Comparison of ENCODE assay signal across 9 cellular contexts in the genomic region with DNA sequence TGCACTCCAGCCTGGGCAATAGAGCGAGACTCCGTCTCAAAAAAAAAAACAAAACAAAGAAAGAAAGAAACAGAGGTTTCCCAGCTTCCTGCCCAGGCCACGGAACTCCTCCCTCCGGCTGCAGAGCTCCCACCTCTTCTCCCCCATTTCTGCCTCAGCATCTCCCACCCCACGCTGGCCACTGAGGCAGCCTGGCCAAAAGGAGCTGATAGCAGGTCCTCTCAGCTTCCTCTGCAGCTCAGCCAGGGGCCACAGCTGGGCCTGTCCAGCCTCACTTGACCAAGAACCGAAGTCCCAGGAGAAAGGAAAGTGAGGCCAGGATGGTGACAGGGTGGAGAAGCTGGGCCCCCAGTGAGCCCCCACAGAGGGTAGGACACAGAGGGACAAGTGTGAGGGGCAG. TPM values are rescaled to one million over a fixed set of nuclear protein-coding genes. Genes with fewer than 3 reads are reported as not detected.
DNase-seq lines count a peak whose midpoint lies in the region; ATAC-seq and TF ChIP-seq lines count a peak whose summit lies in the region.
"Had no signal": no experiment of that assay in that cellular context is flagged by ENCODE, and none has a peak within 500 bp of the region (broad histone marks: within the 10 kb centered on the region; RNA-seq: fewer than 3 reads in every experiment).

No MANE protein-coding gene starts in this region.

- TF ChIP-seq POLR2A in body of pancreas (IDR thresholded peaks at IDR 0.05) (no peak), uterus (IDR thresholded peaks at IDR 0.05) (no peak)

- H3K36me3 ChIP-seq in right atrium auricular region (no peaks in the 10 kb centered on the region), body of pancreas (replicated peaks in 1 of 2; ENCODE audit: insufficient read depth in 1 of 2, low read depth in 2 of 2) (no peaks in the 10 kb centered on the region), muscle layer of duodenum (ENCODE audit: control insufficient read depth in 1 of 2, insufficient read depth in 2 of 2, low read length in 2 of 2) (peaks cover 0 to 4% of the 10 kb centered on the region in 2 donors), uterus (no peaks in the 10 kb centered on the region)

- H3K4me3 ChIP-seq in right atrium auricular region (no peak overlapping the region), body of pancreas (no peak overlapping the region), muscle layer of duodenum (ENCODE audit: low read depth in 1 of 2, low read length in 2 of 2) (no peak overlapping the region), uterus (no peak overlapping the region)

- intact Hi-C loops in Right ventricle myocardium inferior (cut with DNase I), result no loop called here
- intact Hi-C loops in body of pancreas (cut with DNase I), result no loop called here
- intact Hi-C loops in uterus (cut with DNase I; ENCODE audit: low total_unique reads), result no loop called here

- no peak for ATAC-seq in Right ventricle myocardium inferior
- no peak for ATAC-seq in body of pancreas
- ATAC-seq in HG03469 (IDR thresholded peaks at IDR 0.05; ENCODE audit: unreplicated experiment), result no peak
- ATAC-seq in HG03520 (IDR thresholded peaks at IDR 0.05; ENCODE audit: unreplicated experiment), result no peak
- ATAC-seq in activated CD4-positive, CD25-positive, alpha-beta regulatory T cell treated with anti-CD3 and anti-CD28 coated beads, Interleukin-2, amount 50 U/mL, for 24 hours, result no peak

- TF ChIP-seq CTCF in right atrium auricular region (IDR thresholded peaks at IDR 0.05), result no peak
- no peak for TF ChIP-seq CTCF in body of pancreas (IDR thresholded peaks at IDR 0.05)
- TF ChIP-seq CTCF in uterus (IDR thresholded peaks at IDR 0.05), result no peak

- 70 to 90% methylated on average over 6 of the region's 6 CpGs for WGBS in body of pancreas, 2 donors

- no peak for DNase-seq in right atrium auricular region (ENCODE audit: low spot score)
- DNase-seq in Right ventricle myocardium inferior (ENCODE audit: missing footprints), result no peak
- no peak for DNase-seq in body of pancreas
- DNase-seq in uterus, result no peak
- DNase-seq: stimulated activated CD4-positive, alpha-beta T cell treated with anti-CD3 and anti-CD28 coated beads, Interleukin-2, amount 100 ng/mL, for 48 hours had no signal

- H3K4me1 ChIP-seq in right atrium auricular region, result peaks cover 0 to 23% of the 10 kb centered on the region in 2 donors
- H3K4me1 ChIP-seq in body of pancreas, result no peaks in the 10 kb centered on the region
- peaks cover 0 to 10% of the 10 kb centered on the region in 2 donors for H3K4me1 ChIP-seq in muscle layer of duodenum (ENCODE audit: control insufficient read depth in 1 of 2, insufficient read depth in 2 of 2, low read length in 2 of 2)
- no peaks in the 10 kb centered on the region for H3K4me1 ChIP-seq in uterus

- H3K27ac ChIP-seq in right atrium auricular region (peak overlapping the region; percentile 86), body of pancreas (peak overlapping the region in 3 of 4 donors; percentile 8 to 63 (median 25)), muscle layer of duodenum (ENCODE audit: low read length) (peak overlapping the region; percentile 86), uterus (peak overlapping the region; percentile 69 to 80)

- H3K27me3 ChIP-seq in right atrium auricular region (no peaks in the 10 kb centered on the region), body of pancreas (no peaks in the 10 kb centered on the region), muscle layer of duodenum (ENCODE audit: low read depth, low read length) (no peaks in the 10 kb centered on the region), uterus (no peaks in the 10 kb centered on the region)

- H3K9me3 ChIP-seq in right atrium auricular region (no peaks in the 10 kb centered on the region), body of pancreas (no peaks in the 10 kb centered on the region), muscle layer of duodenum (ENCODE audit: control insufficient read depth in 1 of 2, low read length in 2 of 2) (no peaks in the 10 kb centered on the region), uterus (no peaks in the 10 kb centered on the region)

RNA-seq across cellular contexts. Expression of a gene that starts 33.4 kb away (rescaled TPM):
- total RNA-seq in right atrium auricular region (100 to 1,000 TPM; 126 to 230 TPM), Right ventricle myocardium inferior (46.9 TPM), body of pancreas (10 to 100 TPM; 66.6 to 91.3 TPM), uterus (100 to 1,000 TPM; 161 to 275 (median 207) TPM)

RNA-seq across cellular contexts. Expression of a gene that starts 42.3 kb away (rescaled TPM):
- 100 to 1,000 TPM; 189 to 331 TPM for total RNA-seq in right atrium auricular region
- total RNA-seq in Right ventricle myocardium inferior, result 244 TPM
- total RNA-seq in body of pancreas, result 10 to 100 TPM; 76.1 to 78.1 TPM
- total RNA-seq in uterus, result 100 to 1,000 TPM; 122 to 949 (median 380) TPM

Comparison
In these comparisons a context has a peak if more than half of its experiments do, and no peak if none do; other contexts are left out.
1. H3K27ac ChIP-seq: peak in every context shown above with its lines; median percentile 86 in right atrium auricular region; 86 in muscle layer of duodenum; 74 in uterus; 25 in body of pancreas.